Comparison of ENCODE assay signal across 26 cellular contexts in genomic region chr5:63170496-63170895, GRCh38.
"Had no signal": no experiment of that assay in that cellular context is flagged by ENCODE, and none has a peak within 500 bp of the region (broad histone marks: within the 10 kb centered on the region; RNA-seq: fewer than 3 reads in every experiment).

No MANE protein-coding gene starts in this region.

- H3K36me3 Mint-ChIP-seq: naive thymus-derived CD4-positive, alpha-beta T cell; stimulated activated naive B cell treated with anti-CD40 and anti-IgM and Interleukin-4, amounts not matched to agents 10 μg/mL and 1 μg/mL and 100 μg/mL, for 72 hours had no signal

- H3K9me3 Mint-ChIP-seq: nephron; stimulated activated naive CD8-positive, alpha-beta T cell treated with anti-CD3 and anti-CD28 coated beads, Interleukin-15, Interleukin-2, amounts not matched to agents 100 ng/mL and 50 ng/mL, for 24 hours had no signal

- H3K27ac Mint-ChIP-seq: naive thymus-derived CD4-positive, alpha-beta T cell; stimulated activated naive B cell treated with anti-CD40 and anti-IgM and Interleukin-4, amounts not matched to agents 10 μg/mL and 1 μg/mL and 100 μg/mL, for 72 hours; stimulated activated naive CD8-positive, alpha-beta T cell treated with anti-CD3 and anti-CD28 coated beads, Interleukin-15, Interleukin-2, amounts not matched to agents 100 ng/mL and 50 ng/mL, for 24 hours had no signal

- H3K27me3 ChIP-seq: colonic mucosa, esophagus squamous epithelium, left lung, neutrophil, pancreas, right lobe of liver, tibial nerve, upper lobe of left lung had no signal

- H3K9me3 ChIP-seq: colonic mucosa, esophagus squamous epithelium, left lung, neutrophil, right lobe of liver, thoracic aorta, tibial nerve, upper lobe of left lung had no signal

- H3K36me3 ChIP-seq: colonic mucosa, esophagus squamous epithelium, left lung, neutrophil, pancreas, right lobe of liver, thoracic aorta, tibial nerve, upper lobe of left lung had no signal

- H3K27me3 Mint-ChIP-seq: naive thymus-derived CD4-positive, alpha-beta T cell; stimulated activated naive B cell treated with anti-CD40 and anti-IgM and Interleukin-4, amounts not matched to agents 10 μg/mL and 1 μg/mL and 100 μg/mL, for 72 hours; stimulated activated naive CD8-positive, alpha-beta T cell treated with anti-CD3 and anti-CD28 coated beads, Interleukin-15, Interleukin-2, amounts not matched to agents 100 ng/mL and 50 ng/mL, for 24 hours had no signal

- H3K4me1 Mint-ChIP-seq: naive thymus-derived CD4-positive, alpha-beta T cell; nephron; stimulated activated naive B cell treated with anti-CD40 and anti-IgM and Interleukin-4, amounts not matched to agents 10 μg/mL and 1 μg/mL and 100 μg/mL, for 72 hours had no signal

- H3K4me3 Mint-ChIP-seq: naive thymus-derived CD4-positive, alpha-beta T cell; nephron; stimulated activated naive B cell treated with anti-CD40 and anti-IgM and Interleukin-4, amounts not matched to agents 10 μg/mL and 1 μg/mL and 100 μg/mL, for 72 hours; stimulated activated naive CD8-positive, alpha-beta T cell treated with anti-CD3 and anti-CD28 coated beads, Interleukin-15, Interleukin-2, amounts not matched to agents 100 ng/mL and 50 ng/mL, for 24 hours had no signal

- FAIRE-seq: endothelial cell of umbilical vein, urothelium cell line had no signal

- H3K4me1 ChIP-seq: colonic mucosa, esophagus squamous epithelium, left lung, pancreas, tibial nerve, upper lobe of left lung had no signal

- H3K4me3 ChIP-seq: colonic mucosa, esophagus squamous epithelium, left lung, pancreas, right lobe of liver, thoracic aorta, tibial nerve, upper lobe of left lung had no signal

- DNase-seq: colonic mucosa; dermis blood vessel endothelial cell; effector memory CD4-positive, alpha-beta T cell; esophagus squamous epithelium; foreskin melanocyte; head of caudate nucleus; kidney; left lung; mesendoderm; midbrain; naive thymus-derived CD4-positive, alpha-beta T cell; pancreas; retina; right lobe of liver; small intestine; stimulated activated CD4-positive, alpha-beta T cell treated with anti-CD3 and anti-CD28 coated beads, Interleukin-15, amount 100 ng/mL, for 24 hours; stimulated activated CD4-positive, alpha-beta T cell treated with anti-CD3 and anti-CD28 coated beads, Interleukin-2, amount 100 ng/mL, for 48 hours; stimulated activated naive B cell treated with anti-CD40 and anti-IgM and Interleukin-4, amounts not matched to agents 10 μg/mL and 1 μg/mL and 100 μg/mL, for 72 hours; upper lobe of left lung had no signal

- H3K27ac ChIP-seq: colonic mucosa, esophagus squamous epithelium, left lung, neutrophil, pancreas, right lobe of liver, thoracic aorta, tibial nerve, upper lobe of left lung had no signal
